8 cellular contexts compared by ENCODE assay signal in genomic region chr10:30751678-30752331, GRCh38.
A peak's percentile ranks its signal among the peaks of the same experiment; 100 is the strongest.
DNase-seq lines count a peak whose midpoint lies in the region; ATAC-seq and TF ChIP-seq lines count a peak whose summit lies in the region.

No MANE protein-coding gene starts in this region.

- H3K79me2 ChIP-seq in GM23338 (replicated peaks; ENCODE audit: insufficient read depth): no peaks in the 10 kb centered on the region

- POLR2A ChIA-PET in activated naive CD8-positive, alpha-beta T cell treated with anti-CD3 and anti-CD28 coated beads, Interleukin-2, amount 10 ng/mL, durations not matched to agents 7 days and 5 days (lab: Charles Lee): interaction anchor here (2.0 kb wide), 1 partner anchor 15 kb away, joined by 5 read pairs; no protein-coding TSS in a partner anchor

- DNase-seq in D341Med (ENCODE audit: low spot score) (peak; percentile 80), GM23338 (ENCODE audit: low spot score) (peak; percentile 84), NOMO-1 treated with DMSO at 0.1 percent for 48 hours (lab: John Stamatoyannopoulos, UW; ENCODE audit: unreplicated experiment) (peak; percentile 58), Right ventricle myocardium superior (peak; percentile 88), posterior cingulate gyrus (peak; percentile 59 to 97 (median 82)), CD14-positive monocyte (ENCODE audit: low spot score) (no peak)
- peak; percentile 85 for DNase-seq in activated naive CD8-positive, alpha-beta T cell treated with anti-CD3 and anti-CD28 coated beads, Interleukin-2, amount 10 ng/mL, durations not matched to agents 7 days and 5 days

- no peaks in the 10 kb centered on the region for H3F3A ChIP-seq in GM23338 (replicated peaks; ENCODE audit: low read depth)

- peak; percentile 99 for ATAC-seq in GM23338
- ATAC-seq in activated naive CD8-positive, alpha-beta T cell treated with anti-CD3 and anti-CD28 coated beads, Interleukin-2, amount 10 ng/mL, durations not matched to agents 7 days and 5 days (ENCODE audit: low read depth): peak; percentile 93
- ATAC-seq in Right ventricle myocardium superior (ENCODE audit: poor library complexity): peak; percentile 91
- no peak for ATAC-seq in GM19397 (IDR thresholded peaks at IDR 0.05; ENCODE audit: unreplicated experiment)

- TF ChIP-seq CTCF in GM23338 (conservative IDR thresholded peaks at IDR 0.05; ENCODE audit: low read depth in 2 of 2) (peak; percentile 97 to 99), CD14-positive monocyte (IDR thresholded peaks at IDR 0.05) (no peak)

- peak overlapping the region; percentile 76 for H2AFZ ChIP-seq in GM23338

- H3K4me3 ChIP-seq in GM23338: no peak overlapping the region

- H3K27me3 ChIP-seq in GM23338 (ENCODE audit: insufficient read depth): no peaks in the 10 kb centered on the region

- H3K27me3 Mint-ChIP-seq in GM23338 (ENCODE audit: insufficient read depth, low read depth, poor library complexity) (peaks cover 5% of the 10 kb centered on the region), CD14-positive monocyte (ENCODE audit: low read depth in 3 of 3) (peaks cover 4 to 6% (median 5%) of the 10 kb centered on the region in 3 donors)
- no peaks in the 10 kb centered on the region for H3K27me3 Mint-ChIP-seq in activated naive CD8-positive, alpha-beta T cell treated with anti-CD3 and anti-CD28 coated beads, Interleukin-2, amount 10 ng/mL, durations not matched to agents 7 days and 5 days

- H3K27ac Mint-ChIP-seq in GM23338: no peak overlapping the region
- peak overlapping the region; percentile 69 for H3K27ac Mint-ChIP-seq in activated naive CD8-positive, alpha-beta T cell treated with anti-CD3 and anti-CD28 coated beads, Interleukin-2, amount 10 ng/mL, durations not matched to agents 7 days and 5 days
- no peak overlapping the region for H3K27ac Mint-ChIP-seq in CD14-positive monocyte

- H3K36me3 Mint-ChIP-seq in GM23338 (ENCODE audit: low read depth) (no peaks in the 10 kb centered on the region), CD14-positive monocyte (no peaks in the 10 kb centered on the region)
- no peaks in the 10 kb centered on the region for H3K36me3 Mint-ChIP-seq in activated naive CD8-positive, alpha-beta T cell treated with anti-CD3 and anti-CD28 coated beads, Interleukin-2, amount 10 ng/mL, durations not matched to agents 7 days and 5 days

- H3K4me2 ChIP-seq in GM23338: no peak overlapping the region

- intact Hi-C loops in Right ventricle myocardium superior (cut with DNase I) (loop anchor here (10.0 kb wide), 1 partner anchor 1053 kb away; no protein-coding TSS in a partner anchor), posterior cingulate gyrus (cut with DNase I) (loop anchor here (5.0 to 10.0 kb wide), 2 partner anchors 740 to 1053 kb away; no protein-coding TSS in a partner anchor), CD14-positive monocyte (cut with micrococcal nuclease) (loop anchor here in 1 of 2 donors (10.0 kb wide), 1 partner anchor 1063 kb away; no protein-coding TSS in a partner anchor)

- H4K20me1 ChIP-seq in GM23338 (replicated peaks; ENCODE audit: insufficient read depth): no peaks in the 10 kb centered on the region

- no peak overlapping the region for H3K27ac ChIP-seq in GM23338 (ENCODE audit: low read depth)

- H3K9me3 Mint-ChIP-seq in GM23338 (no peaks in the 10 kb centered on the region; the same call in 2 of the 3 replicates), CD14-positive monocyte (peaks cover 0 to 2% (median 0%) of the 10 kb centered on the region in 7 donors)
- H3K9me3 Mint-ChIP-seq in activated naive CD8-positive, alpha-beta T cell treated with anti-CD3 and anti-CD28 coated beads, Interleukin-2, amount 10 ng/mL, durations not matched to agents 7 days and 5 days: peaks cover 1% of the 10 kb centered on the region

- H3K4me1 Mint-ChIP-seq in GM23338 (peaks cover 2% of the 10 kb centered on the region; the same call in 1 of the 3 replicates), CD14-positive monocyte (peaks cover 6% of the 10 kb centered on the region)
- peaks cover 26% of the 10 kb centered on the region for H3K4me1 Mint-ChIP-seq in activated naive CD8-positive, alpha-beta T cell treated with anti-CD3 and anti-CD28 coated beads, Interleukin-2, amount 10 ng/mL, durations not matched to agents 7 days and 5 days

- no peaks in the 10 kb centered on the region for H3K36me3 ChIP-seq in GM23338 (ENCODE audit: insufficient read depth)

- H3K4me3 Mint-ChIP-seq in GM23338 (no peak overlapping the region), CD14-positive monocyte (no peak overlapping the region)
- peak overlapping the region; percentile 34 for H3K4me3 Mint-ChIP-seq in activated naive CD8-positive, alpha-beta T cell treated with anti-CD3 and anti-CD28 coated beads, Interleukin-2, amount 10 ng/mL, durations not matched to agents 7 days and 5 days

- H3K9me2 ChIP-seq in GM23338 (ENCODE audit: insufficient read depth): no peaks in the 10 kb centered on the region

- H3K4me1 ChIP-seq in GM23338 (ENCODE audit: insufficient read depth): no peaks in the 10 kb centered on the region

TF ChIP-seq in GM23338, 12 proteins besides CTCF, POLR2A, EP300 and RAD21 (continues in another document):
- TF ChIP-seq ETS1 (IDR thresholded peaks at IDR 0.05) (no peak), ZNF331 (CRISPR knock-in tag; IDR thresholded peaks at IDR 0.05; ENCODE audit: low read depth) (no peak), EZH2 (IDR thresholded peaks at IDR 0.05; ENCODE audit: low read depth, unreplicated experiment) (no peak), NANOG (IDR thresholded peaks at IDR 0.05; ENCODE audit: borderline replicate concordance) (no peak), REST (IDR thresholded peaks at IDR 0.05; ENCODE audit: unreplicated experiment) (no peak)
